2 cellular contexts compared by ENCODE assay signal in genomic region chr13:44816701-44817684, GRCh38.
TF ChIP-seq lines count a peak whose summit lies in the region.

No MANE protein-coding gene starts in this region.

TF ChIP-seq in SK-N-SH, 30 proteins besides CTCF, POLR2A, EP300 and RAD21 (continued from another document):
- TF ChIP-seq, protein P1, sequence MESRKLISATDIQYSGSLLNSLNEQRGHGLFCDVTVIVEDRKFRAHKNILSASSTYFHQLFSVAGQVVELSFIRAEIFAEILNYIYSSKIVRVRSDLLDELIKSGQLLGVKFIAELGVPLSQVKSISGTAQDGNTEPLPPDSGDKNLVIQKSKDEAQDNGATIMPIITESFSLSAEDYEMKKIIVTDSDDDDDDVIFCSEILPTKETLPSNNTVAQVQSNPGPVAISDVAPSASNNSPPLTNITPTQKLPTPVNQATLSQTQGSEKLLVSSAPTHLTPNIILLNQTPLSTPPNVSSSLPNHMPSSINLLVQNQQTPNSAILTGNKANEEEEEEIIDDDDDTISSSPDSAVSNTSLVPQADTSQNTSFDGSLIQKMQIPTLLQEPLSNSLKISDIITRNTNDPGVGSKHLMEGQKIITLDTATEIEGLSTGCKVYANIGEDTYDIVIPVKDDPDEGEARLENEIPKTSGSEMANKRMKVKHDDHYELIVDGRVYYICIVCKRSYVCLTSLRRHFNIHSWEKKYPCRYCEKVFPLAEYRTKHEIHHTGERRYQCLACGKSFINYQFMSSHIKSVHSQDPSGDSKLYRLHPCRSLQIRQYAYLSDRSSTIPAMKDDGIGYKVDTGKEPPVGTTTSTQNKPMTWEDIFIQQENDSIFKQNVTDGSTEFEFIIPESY (IDR thresholded peaks at IDR 0.05; ENCODE audit: borderline replicate concordance, low read depth), result no peak
- no peak for TF ChIP-seq TAF1 (IDR thresholded peaks at IDR 0.05; ENCODE audit: borderline replicate concordance, low read depth, low read length)
- TF ChIP-seq USF1 (IDR thresholded peaks at IDR 0.05; ENCODE audit: borderline replicate concordance, low read depth), result no peak
- TF ChIP-seq JUND (IDR thresholded peaks at IDR 0.05), result no peak

TF ChIP-seq in SK-N-SH treated with all-trans-retinoic acid at 6 μM for 48 hours, 23 proteins besides CTCF, POLR2A, EP300 and RAD21 (continued from another document):
- TF ChIP-seq, protein P2, sequence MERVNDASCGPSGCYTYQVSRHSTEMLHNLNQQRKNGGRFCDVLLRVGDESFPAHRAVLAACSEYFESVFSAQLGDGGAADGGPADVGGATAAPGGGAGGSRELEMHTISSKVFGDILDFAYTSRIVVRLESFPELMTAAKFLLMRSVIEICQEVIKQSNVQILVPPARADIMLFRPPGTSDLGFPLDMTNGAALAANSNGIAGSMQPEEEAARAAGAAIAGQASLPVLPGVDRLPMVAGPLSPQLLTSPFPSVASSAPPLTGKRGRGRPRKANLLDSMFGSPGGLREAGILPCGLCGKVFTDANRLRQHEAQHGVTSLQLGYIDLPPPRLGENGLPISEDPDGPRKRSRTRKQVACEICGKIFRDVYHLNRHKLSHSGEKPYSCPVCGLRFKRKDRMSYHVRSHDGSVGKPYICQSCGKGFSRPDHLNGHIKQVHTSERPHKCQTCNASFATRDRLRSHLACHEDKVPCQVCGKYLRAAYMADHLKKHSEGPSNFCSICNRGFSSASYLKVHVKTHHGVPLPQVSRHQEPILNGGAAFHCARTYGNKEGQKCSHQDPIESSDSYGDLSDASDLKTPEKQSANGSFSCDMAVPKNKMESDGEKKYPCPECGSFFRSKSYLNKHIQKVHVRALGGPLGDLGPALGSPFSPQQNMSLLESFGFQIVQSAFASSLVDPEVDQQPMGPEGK (CRISPR knock-in tag; IDR thresholded peaks at IDR 0.05; ENCODE audit: borderline replicate concordance), result no peak
- TF ChIP-seq GLIS3 (CRISPR knock-in tag; IDR thresholded peaks at IDR 0.05) (no peak), TCF4 (CRISPR knock-in tag; IDR thresholded peaks at IDR 0.05; ENCODE audit: borderline replicate concordance) (no peak), ZC3H10 (CRISPR knock-in tag; IDR thresholded peaks at IDR 0.05) (no peak), SNAI2 (CRISPR knock-in tag; IDR thresholded peaks at IDR 0.05) (no peak), PPARA (CRISPR knock-in tag; IDR thresholded peaks at IDR 0.05; ENCODE audit: borderline replicate concordance) (no peak), CSDC2 (CRISPR knock-in tag; IDR thresholded peaks at IDR 0.05) (no peak), ESRRG (CRISPR knock-in tag; IDR thresholded peaks at IDR 0.05) (no peak)
- TF ChIP-seq, protein P3, sequence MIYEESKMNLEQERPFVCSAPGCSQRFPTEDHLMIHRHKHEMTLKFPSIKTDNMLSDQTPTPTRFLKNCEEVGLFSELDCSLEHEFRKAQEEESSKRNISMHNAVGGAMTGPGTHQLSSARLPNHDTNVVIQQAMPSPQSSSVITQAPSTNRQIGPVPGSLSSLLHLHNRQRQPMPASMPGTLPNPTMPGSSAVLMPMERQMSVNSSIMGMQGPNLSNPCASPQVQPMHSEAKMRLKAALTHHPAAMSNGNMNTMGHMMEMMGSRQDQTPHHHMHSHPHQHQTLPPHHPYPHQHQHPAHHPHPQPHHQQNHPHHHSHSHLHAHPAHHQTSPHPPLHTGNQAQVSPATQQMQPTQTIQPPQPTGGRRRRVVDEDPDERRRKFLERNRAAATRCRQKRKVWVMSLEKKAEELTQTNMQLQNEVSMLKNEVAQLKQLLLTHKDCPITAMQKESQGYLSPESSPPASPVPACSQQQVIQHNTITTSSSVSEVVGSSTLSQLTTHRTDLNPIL (CRISPR knock-in tag; IDR thresholded peaks at IDR 0.05; ENCODE audit: low read depth), result no peak
- TF ChIP-seq, protein P4, sequence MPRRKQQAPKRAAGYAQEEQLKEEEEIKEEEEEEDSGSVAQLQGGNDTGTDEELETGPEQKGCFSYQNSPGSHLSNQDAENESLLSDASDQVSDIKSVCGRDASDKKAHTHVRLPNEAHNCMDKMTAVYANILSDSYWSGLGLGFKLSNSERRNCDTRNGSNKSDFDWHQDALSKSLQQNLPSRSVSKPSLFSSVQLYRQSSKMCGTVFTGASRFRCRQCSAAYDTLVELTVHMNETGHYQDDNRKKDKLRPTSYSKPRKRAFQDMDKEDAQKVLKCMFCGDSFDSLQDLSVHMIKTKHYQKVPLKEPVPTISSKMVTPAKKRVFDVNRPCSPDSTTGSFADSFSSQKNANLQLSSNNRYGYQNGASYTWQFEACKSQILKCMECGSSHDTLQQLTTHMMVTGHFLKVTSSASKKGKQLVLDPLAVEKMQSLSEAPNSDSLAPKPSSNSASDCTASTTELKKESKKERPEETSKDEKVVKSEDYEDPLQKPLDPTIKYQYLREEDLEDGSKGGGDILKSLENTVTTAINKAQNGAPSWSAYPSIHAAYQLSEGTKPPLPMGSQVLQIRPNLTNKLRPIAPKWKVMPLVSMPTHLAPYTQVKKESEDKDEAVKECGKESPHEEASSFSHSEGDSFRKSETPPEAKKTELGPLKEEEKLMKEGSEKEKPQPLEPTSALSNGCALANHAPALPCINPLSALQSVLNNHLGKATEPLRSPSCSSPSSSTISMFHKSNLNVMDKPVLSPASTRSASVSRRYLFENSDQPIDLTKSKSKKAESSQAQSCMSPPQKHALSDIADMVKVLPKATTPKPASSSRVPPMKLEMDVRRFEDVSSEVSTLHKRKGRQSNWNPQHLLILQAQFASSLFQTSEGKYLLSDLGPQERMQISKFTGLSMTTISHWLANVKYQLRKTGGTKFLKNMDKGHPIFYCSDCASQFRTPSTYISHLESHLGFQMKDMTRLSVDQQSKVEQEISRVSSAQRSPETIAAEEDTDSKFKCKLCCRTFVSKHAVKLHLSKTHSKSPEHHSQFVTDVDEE (CRISPR knock-in tag; IDR thresholded peaks at IDR 0.05), result no peak
